Comparison of ENCODE assay signal across 8 cellular contexts in genomic region chr19:7522072-7522922, GRCh38. TPM values are rescaled to one million over a fixed set of nuclear protein-coding genes. Genes with fewer than 3 reads are reported as not detected.
DNase-seq lines count a peak whose midpoint lies in the region; ATAC-seq, FAIRE-seq and TF ChIP-seq lines count a peak whose summit lies in the region.

Gene MCOLN1, plus strand, starts transcription at chr19:7522624. Its CDS starts 127 bp downstream, at chr19:7522751.

- H3K27me3 ChIP-seq in left ventricle myocardium inferior (ENCODE audit: low read depth), result no peaks in the 10 kb centered on the region

- intact Hi-C loops in left ventricle myocardium inferior (cut with micrococcal nuclease), result no loop called here

- H3K4me1 Mint-ChIP-seq in T-helper 17 cell, result peaks cover 18% of the 10 kb centered on the region

- ATAC-seq in HG02884 (IDR thresholded peaks at IDR 0.05; ENCODE audit: unreplicated experiment) (peak; percentile 87), T-helper 17 cell (peak; percentile 95)

- peaks cover 36% of the 10 kb centered on the region for H3K36me3 ChIP-seq in left ventricle myocardium inferior

- FAIRE-seq in GM12892 (lab: Jason Lieb, UNC), result peak; percentile 99
- peak; percentile 74 for FAIRE-seq in urothelium cell line (lab: Jason Lieb, UNC)

- peak within 1 kb of the TSS; percentile 86 for H3K27ac Mint-ChIP-seq in T-helper 17 cell

- H3K4me3 Mint-ChIP-seq in T-helper 17 cell, result peak within 1 kb of the TSS; percentile 94

- no peak for TF ChIP-seq CTCF in left ventricle myocardium inferior (IDR thresholded peaks at IDR 0.05; ENCODE audit: borderline replicate concordance)

- DNase-seq in GM12892 (ENCODE audit: insufficient read length) (peak; percentile 100), NCI-H1694 (lab: John Stamatoyannopoulos, UW) (peak; percentile 85), T-helper 17 cell (peak; percentile 99 to 100 (median 100)), amniotic stem cell (lab: John Stamatoyannopoulos, UW) (peak; percentile 97), left ventricle myocardium inferior (peak; percentile 100), pulmonary artery endothelial cell (ENCODE audit: low read depth, low spot score) (peak; percentile 79), urothelium cell line (ENCODE audit: low spot score) (peak; percentile 99)

- peaks cover 43% of the 10 kb centered on the region for H3K4me1 ChIP-seq in left ventricle myocardium inferior

- peak within 1 kb of the TSS; percentile 84 for H3K4me3 ChIP-seq in left ventricle myocardium inferior

- H3K27ac ChIP-seq in left ventricle myocardium inferior (replicated peaks), result peak within 1 kb of the TSS; percentile 79

- H3K9me3 ChIP-seq in T-helper 17 cell (ENCODE audit: control insufficient read depth, low read length, poor library complexity, severe bottlenecking) (no peaks in the 10 kb centered on the region), left ventricle myocardium inferior (replicated peaks) (no peaks in the 10 kb centered on the region)

- H3K36me3 Mint-ChIP-seq in T-helper 17 cell (ENCODE audit: low read depth), result no peaks in the 10 kb centered on the region

- peak; percentile 52; the same call in 1 of the 2 replicates for TF ChIP-seq POLR2A in GM12892 (IDR thresholded peaks at IDR 0.05; ENCODE audit: low read depth, low read length)

- H3K27me3 Mint-ChIP-seq in T-helper 17 cell, result no peaks in the 10 kb centered on the region

RNA-seq across cellular contexts. Expression of gene MCOLN1, which starts in this region (rescaled TPM):
- 3.9 TPM for polyA plus RNA-seq in GM12892 (2012; ENCODE audit: missing spikeins)
- total RNA-seq in T-helper 17 cell (10 to 100 TPM; 11.4 to 17.0 TPM), left ventricle myocardium inferior (16.8 TPM), pulmonary artery endothelial cell (3.8 and 6.2 TPM in 2 replicates)

Comparison
In these comparisons a context has a peak if more than half of its experiments do, and no peak if none do; other contexts are left out.
1. Peak in every context shown above with its lines: DNase-seq, ATAC-seq, H3K4me3 ChIP-seq and H3K27ac ChIP-seq.